21 cellular contexts compared by ENCODE assay signal in the genomic region with DNA sequence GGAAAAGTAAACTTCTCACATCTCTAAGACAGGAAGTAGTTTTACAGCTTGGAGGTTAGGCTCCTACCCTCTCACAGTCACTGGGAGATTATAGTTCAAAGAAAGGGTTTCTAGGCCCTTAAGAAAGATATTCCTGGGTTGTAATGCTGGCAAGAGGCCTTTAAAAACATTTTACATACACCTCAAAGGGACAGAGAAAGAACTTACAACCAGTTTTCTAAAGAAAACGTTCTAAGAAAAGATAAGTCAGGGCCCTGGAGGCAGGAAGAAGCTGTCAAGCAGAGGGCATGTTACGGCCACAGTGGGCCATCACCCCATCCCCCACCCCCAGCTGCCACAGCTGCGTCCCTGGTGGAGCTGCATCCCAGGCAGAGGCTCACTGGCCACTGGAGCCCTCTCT.
"Had no signal": no experiment of that assay in that cellular context is flagged by ENCODE, and none has a peak within 500 bp of the region (broad histone marks: within the 10 kb centered on the region; RNA-seq: fewer than 3 reads in every experiment).

No MANE protein-coding gene starts in this region.

- H3K9me3 Mint-ChIP-seq: activated naive CD8-positive, alpha-beta T cell treated with anti-CD3 and anti-CD28 coated beads, Interleukin-2, amount 50 U/mL, for 24 hours; dendritic cell treated with granulocyte-macrophage colony-stimulating factor and Interleukin-4, amounts not matched to agents 40 ng/mL and 50 ng/mL, for 4 days had no signal

- H3K27ac Mint-ChIP-seq: activated naive CD4-positive, alpha-beta T cell treated with anti-CD3 and anti-CD28 coated beads, Interleukin-2, amount 10 ng/mL, durations not matched to agents 7 days and 5 days; activated naive CD8-positive, alpha-beta T cell treated with anti-CD3 and anti-CD28 coated beads, Interleukin-2, amount 50 U/mL, for 24 hours; dendritic cell treated with granulocyte-macrophage colony-stimulating factor and Interleukin-4, amounts not matched to agents 40 ng/mL and 50 ng/mL, for 4 days; naive B cell had no signal

- H3K36me3 Mint-ChIP-seq: activated naive CD4-positive, alpha-beta T cell treated with anti-CD3 and anti-CD28 coated beads, Interleukin-2, amount 10 ng/mL, durations not matched to agents 7 days and 5 days; naive B cell had no signal

- H3K4me3 ChIP-seq: gastroesophageal sphincter, heart right ventricle, lung, spleen, upper lobe of right lung had no signal

- H3K27me3 Mint-ChIP-seq: activated naive CD4-positive, alpha-beta T cell treated with anti-CD3 and anti-CD28 coated beads, Interleukin-2, amount 10 ng/mL, durations not matched to agents 7 days and 5 days; dendritic cell treated with granulocyte-macrophage colony-stimulating factor and Interleukin-4, amounts not matched to agents 40 ng/mL and 50 ng/mL, for 4 days had no signal

- H3K4me3 Mint-ChIP-seq: activated naive CD4-positive, alpha-beta T cell treated with anti-CD3 and anti-CD28 coated beads, Interleukin-2, amount 10 ng/mL, durations not matched to agents 7 days and 5 days; activated naive CD8-positive, alpha-beta T cell treated with anti-CD3 and anti-CD28 coated beads, Interleukin-2, amount 50 U/mL, for 24 hours; dendritic cell treated with granulocyte-macrophage colony-stimulating factor and Interleukin-4, amounts not matched to agents 40 ng/mL and 50 ng/mL, for 4 days had no signal

- H3K4me1 Mint-ChIP-seq: naive B cell had no signal

- ATAC-seq: activated naive CD8-positive, alpha-beta T cell treated with anti-CD3 and anti-CD28 coated beads, Interleukin-2, amount 50 U/mL, for 24 hours; esophagus mucosa; gastroesophageal sphincter; heart right ventricle; sciatic nerve; upper lobe of right lung had no signal

- DNase-seq: activated CD4-positive, alpha-beta T cell treated with anti-CD3 and anti-CD28 coated beads, Interleukin-2, amount 50 U/mL, for 1 hour; activated CD4-positive, CD25-positive, alpha-beta regulatory T cell treated with anti-CD3 and anti-CD28 coated beads, Interleukin-2, amount 50 U/mL, for 72 hours; activated CD8-positive, alpha-beta memory T cell treated with anti-CD3 and anti-CD28 coated beads, Interleukin-2, amount 50 U/mL, for 48 hours; activated effector memory CD4-positive, alpha-beta T cell treated with Interleukin-2 at 50 U/mL for 16 hours; activated naive CD4-positive, alpha-beta T cell treated with anti-CD3 and anti-CD28 coated beads, Interleukin-2, amount 10 ng/mL, durations not matched to agents 7 days and 5 days; activated naive CD8-positive, alpha-beta T cell treated with anti-CD3 and anti-CD28 coated beads, Interleukin-2, amount 50 U/mL, for 24 hours; activated T-cell treated with anti-CD3 and anti-CD28 coated beads, Interleukin-2, amount 50 U/mL, for 48 hours; aorta; effector CD8-positive, alpha-beta T cell; heart right ventricle; naive B cell; SK-N-SH; spleen; stimulated activated naive CD4-positive, alpha-beta T cell; T-helper 1 cell; upper lobe of right lung had no signal
